ENCODE assay signal across 20 cellular contexts in the genomic region with DNA sequence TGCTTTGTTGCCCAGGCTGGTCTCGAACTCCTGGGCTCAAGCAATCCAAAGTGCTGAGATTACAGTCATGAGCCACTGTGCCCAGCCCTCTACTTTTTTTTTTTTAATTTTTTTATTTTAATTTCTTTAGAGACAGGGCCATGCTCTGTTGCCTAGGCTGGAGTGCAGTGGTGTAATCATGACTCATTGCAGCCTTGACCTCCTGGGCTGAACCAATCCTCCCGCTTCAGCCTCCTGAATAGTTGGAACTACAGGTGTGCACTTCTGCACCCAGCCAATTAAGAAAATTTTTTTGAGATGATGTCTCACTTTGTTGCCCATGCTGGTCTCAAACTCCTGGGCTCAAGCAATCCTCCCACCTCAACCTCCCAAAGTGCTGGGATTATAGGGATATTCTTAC.
DNase-seq lines count a peak whose midpoint lies in the region; ATAC-seq and FAIRE-seq lines count a peak whose summit lies in the region.
"Had no signal": no experiment of that assay in that cellular context is flagged by ENCODE, and none has a peak within 500 bp of the region (broad histone marks: within the 10 kb centered on the region; RNA-seq: fewer than 3 reads in every experiment).

No MANE protein-coding gene starts in this region.

- no peak overlapping the region for H3K27ac Mint-ChIP-seq in activated CD4-positive, alpha-beta T cell treated with anti-CD3 and anti-CD28 coated beads, Interleukin-2, amount 10 ng/mL, durations not matched to agents 24 days and 14 days
- H3K27ac Mint-ChIP-seq: B cell; CD4-positive, alpha-beta T cell; CD8-positive, alpha-beta T cell had no signal

- H3K4me1 Mint-ChIP-seq in activated CD4-positive, alpha-beta T cell treated with anti-CD3 and anti-CD28 coated beads, Interleukin-2, amount 10 ng/mL, durations not matched to agents 24 days and 14 days: peaks cover 8% of the 10 kb centered on the region
- H3K4me1 Mint-ChIP-seq: B cell had no signal

- no peak for ATAC-seq in GM19467 (IDR thresholded peaks at IDR 0.05; ENCODE audit: unreplicated experiment)
- ATAC-seq: A549; CD8-positive, alpha-beta T cell had no signal

- H3K36me3 Mint-ChIP-seq in activated CD4-positive, alpha-beta T cell treated with anti-CD3 and anti-CD28 coated beads, Interleukin-2, amount 10 ng/mL, durations not matched to agents 24 days and 14 days (ENCODE audit: low read depth): no peaks in the 10 kb centered on the region
- H3K36me3 Mint-ChIP-seq: CD8-positive, alpha-beta T cell had no signal

- peak; percentile 25 for DNase-seq in activated CD4-positive, alpha-beta T cell treated with anti-CD3 and anti-CD28 coated beads, Interleukin-2, amount 10 ng/mL, durations not matched to agents 24 days and 14 days
- DNase-seq in activated CD4-positive, alpha-beta T cell treated with anti-CD3 and anti-CD28 coated beads, Interleukin-2, amount 50 U/mL, for 48 hours: no peak
- DNase-seq in RCC 7860 (ENCODE audit: low spot score): peak; percentile 46
- DNase-seq in kidney tubule cell (ENCODE audit: low spot score): peak; percentile 64
- no peak for DNase-seq in NCI-H146 treated with DMSO at 0.1 percent for 48 hours (lab: John Stamatoyannopoulos, UW; ENCODE audit: unreplicated experiment)
- no peak for DNase-seq in HT-29 (ENCODE audit: low spot score)
- DNase-seq: AML-193; Caco-2; Calu3; CD4-positive, alpha-beta T cell; CD8-positive, alpha-beta T cell; DMS79 treated with DMSO at 0.1 percent for 48 hours; GF-D8 had no signal

- FAIRE-seq in RCC 7860 (lab: Jason Lieb, UNC): peak; percentile 23
- FAIRE-seq: A549, D721Med, G401.6, GM12891, GM19239 had no signal

- intact Hi-C loops in activated CD4-positive, alpha-beta T cell treated with anti-CD3 and anti-CD28 coated beads, Interleukin-2, amount 10 ng/mL, durations not matched to agents 24 days and 14 days (cut with micrococcal nuclease): no loop called here

- H3K4me3 Mint-ChIP-seq in activated CD4-positive, alpha-beta T cell treated with anti-CD3 and anti-CD28 coated beads, Interleukin-2, amount 10 ng/mL, durations not matched to agents 24 days and 14 days: no peak overlapping the region
- H3K4me3 Mint-ChIP-seq: B cell; CD4-positive, alpha-beta T cell; CD8-positive, alpha-beta T cell had no signal

- peaks cover 13% of the 10 kb centered on the region for H3K27me3 Mint-ChIP-seq in activated CD4-positive, alpha-beta T cell treated with anti-CD3 and anti-CD28 coated beads, Interleukin-2, amount 10 ng/mL, durations not matched to agents 24 days and 14 days
- H3K27me3 Mint-ChIP-seq: B cell had no signal

- peaks cover 4% of the 10 kb centered on the region for H3K9me3 Mint-ChIP-seq in activated CD4-positive, alpha-beta T cell treated with anti-CD3 and anti-CD28 coated beads, Interleukin-2, amount 10 ng/mL, durations not matched to agents 24 days and 14 days
- H3K9me3 Mint-ChIP-seq: CD4-positive, alpha-beta T cell; CD8-positive, alpha-beta T cell had no signal

Comparison
In these comparisons a context has a peak if more than half of its experiments do, and no peak if none do; other contexts are left out.
1. DNase-seq: peak in activated CD4-positive, alpha-beta T cell treated with anti-CD3 and anti-CD28 coated beads, Interleukin-2, amount 10 ng/mL, durations not matched to agents 24 days and 14 days (single experiment), RCC 7860 (single experiment) and kidney tubule cell (single experiment); none in activated CD4-positive, alpha-beta T cell treated with anti-CD3 and anti-CD28 coated beads, Interleukin-2, amount 50 U/mL, for 48 hours (0 of 2), NCI-H146 treated with DMSO at 0.1 percent for 48 hours (single experiment) and HT-29 (single experiment).